ENCODE assay signal across 27 cellular contexts in the genomic region with DNA sequence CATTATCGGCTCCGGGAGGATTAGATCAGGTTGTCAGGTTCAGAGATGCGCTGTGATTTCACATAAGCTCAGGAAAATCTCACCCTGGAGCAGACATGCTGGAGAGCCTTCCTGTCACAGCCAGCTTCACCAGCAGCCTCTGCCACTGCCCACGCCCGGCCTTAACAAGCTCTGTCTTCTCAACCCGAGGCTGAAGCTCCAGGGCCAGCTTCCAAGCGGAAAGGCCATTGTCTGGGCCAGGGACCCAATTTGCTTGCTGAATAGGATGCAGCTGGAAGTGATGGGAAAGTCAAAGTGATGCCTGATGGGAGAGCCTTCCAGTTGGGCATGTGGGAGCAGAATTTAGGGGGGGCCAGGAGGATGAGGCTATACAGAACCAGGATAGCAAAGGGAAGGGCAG. TPM values are rescaled to one million over a fixed set of nuclear protein-coding genes. Genes with fewer than 3 reads are reported as not detected.
"Had no signal": no experiment of that assay in that cellular context is flagged by ENCODE, and none has a peak within 500 bp of the region (broad histone marks: within the 10 kb centered on the region; RNA-seq: fewer than 3 reads in every experiment).

No MANE protein-coding gene starts in this region.

- H3K36me3 ChIP-seq: brain microvascular endothelial cell had no signal

- H3K4me3 ChIP-seq: SK-N-MC had no signal

- DNase-seq: activated CD4-positive, alpha-beta memory T cell treated with anti-CD3 and anti-CD28 coated beads for 36 hours; activated CD4-positive, alpha-beta T cell treated with anti-CD3 and anti-CD28 coated beads, Interleukin-2, amount 10 ng/mL, durations not matched to agents 7 days and 5 days; activated CD4-positive, CD25-positive, alpha-beta regulatory T cell; activated CD8-positive, alpha-beta memory T cell treated with anti-CD3 and anti-CD28 coated beads for 24 hours; activated gamma-delta T cell treated with Interleukin-2 at 50 U/mL for 16 hours; activated naive CD4-positive, alpha-beta T cell treated with anti-CD3 and anti-CD28 coated beads, Interleukin-2, amount 10 ng/mL, durations not matched to agents 7 days and 5 days; activated naive CD8-positive, alpha-beta T cell treated with anti-CD3 and anti-CD28 coated beads for 36 hours; activated T-cell treated with anti-CD3 and anti-CD28 coated beads, Interleukin-2, amount 50 U/mL, for 4 hours; brain microvascular endothelial cell; KG1; NCI-H1048; NCI-H1417; NCI-H1930; NCI-H2107; NCI-H2171 treated with DMSO at 0.1 percent for 48 hours; NCI-H226; NCI-H526; NCI-H774; NK-92 treated with Interleukin-12 subunit alpha and Interleukin-12 subunit beta, amount 100 ng/mL, for 24 hours; OCI-M1; T-cell; T-helper 2 cell; T1000 had no signal

- H3K27ac ChIP-seq: brain microvascular endothelial cell, SK-N-MC had no signal

- H3K27me3 ChIP-seq: brain microvascular endothelial cell had no signal

- ATAC-seq: activated T-cell treated with anti-CD3 and anti-CD28 coated beads, Interleukin-2, amount 50 U/mL, for 4 hours; T-cell had no signal

RNA-seq across cellular contexts. Expression of a gene that starts 36.3 kb away (rescaled TPM):
- total RNA-seq: LHCN-M2, M059J, NCI-H460 had no signal
